16 cellular contexts compared by ENCODE assay signal in genomic region chr10:69651362-69651761, GRCh38. TPM values are rescaled to one million over a fixed set of nuclear protein-coding genes. Genes with fewer than 3 reads are reported as not detected.
"Had no signal": no experiment of that assay in that cellular context is flagged by ENCODE, and none has a peak within 500 bp of the region (broad histone marks: within the 10 kb centered on the region; RNA-seq: fewer than 3 reads in every experiment).

No MANE protein-coding gene starts in this region.

- H3K4me2 ChIP-seq: smooth muscle cell had no signal

- H3K27ac ChIP-seq: breast epithelium, coronary artery, sigmoid colon, upper lobe of right lung, VCaP had no signal

- H3K4me1 ChIP-seq: breast epithelium, sigmoid colon, upper lobe of right lung had no signal

- H3K4me3 Mint-ChIP-seq: activated CD8-positive, alpha-beta memory T cell treated with anti-CD3 and anti-CD28 coated beads, Interleukin-2, amount 10 ng/mL, durations not matched to agents 7 days and 5 days; memory B cell; nephron progenitor cell had no signal

- H3K4me3 ChIP-seq: breast epithelium, coronary artery, sigmoid colon, smooth muscle cell, upper lobe of right lung had no signal

- H3K27me3 ChIP-seq: sigmoid colon, upper lobe of right lung had no signal

- H3K36me3 ChIP-seq: breast epithelium, sigmoid colon, upper lobe of right lung had no signal

- H3K9me3 Mint-ChIP-seq: activated naive CD4-positive, alpha-beta T cell treated with anti-CD3 and anti-CD28 coated beads, Interleukin-2, amount 50 U/mL, for 72 hours; memory B cell; nephron progenitor cell had no signal

- H3K27ac Mint-ChIP-seq: activated naive CD4-positive, alpha-beta T cell treated with anti-CD3 and anti-CD28 coated beads, Interleukin-2, amount 50 U/mL, for 72 hours; memory B cell; nephron progenitor cell had no signal

- H3K36me3 Mint-ChIP-seq: activated CD8-positive, alpha-beta memory T cell treated with anti-CD3 and anti-CD28 coated beads, Interleukin-2, amount 10 ng/mL, durations not matched to agents 7 days and 5 days; activated naive CD4-positive, alpha-beta T cell treated with anti-CD3 and anti-CD28 coated beads, Interleukin-2, amount 50 U/mL, for 72 hours; memory B cell had no signal

- H3K9me3 ChIP-seq: breast epithelium, sigmoid colon, upper lobe of right lung had no signal

- DNase-seq: activated gamma-delta T cell; activated T-cell treated with anti-CD3 and anti-CD28 coated beads for 4 hours; left colon; nephron progenitor cell; sigmoid colon; stimulated activated CD4-positive, alpha-beta T cell treated with anti-CD3 and anti-CD28 coated beads, Interleukin-2, amount 100 ng/mL, for 48 hours; upper lobe of right lung had no signal

- ATAC-seq: activated CD4-positive, CD25-positive, alpha-beta regulatory T cell treated with anti-CD3 and anti-CD28 coated beads, Interleukin-2, amount 50 U/mL, for 24 hours; activated CD8-positive, alpha-beta memory T cell treated with anti-CD3 and anti-CD28 coated beads, Interleukin-2, amount 10 ng/mL, durations not matched to agents 7 days and 5 days; left colon; upper lobe of right lung had no signal

- H3K4me1 Mint-ChIP-seq: memory B cell had no signal

RNA-seq across cellular contexts. Expression of gene FAM241B, which starts 21.3 kb away (rescaled TPM):
- total RNA-seq: fibroblast of villous mesenchyme had no signal
